2 cellular contexts compared by ENCODE assay signal in genomic region chr19:49458567-49458903, GRCh38.
TF ChIP-seq lines count a peak whose summit lies in the region.

No MANE protein-coding gene starts in this region.

TF ChIP-seq in GM12878, 131 proteins besides CTCF, POLR2A, EP300 and RAD21 (continues in another document):
- peak; percentile 48 for TF ChIP-seq PBX3 (IDR thresholded peaks at IDR 0.05; ENCODE audit: insufficient replicate concordance, low read depth, low read length)
- no peak for TF ChIP-seq CHD2 (IDR thresholded peaks at IDR 0.05; ENCODE audit: borderline replicate concordance, low read depth, low read length)
- no peak for TF ChIP-seq BHLHE40 (IDR thresholded peaks at IDR 0.05; ENCODE audit: borderline replicate concordance in 1 of 2, low read depth in 2 of 2, low read length in 1 of 2)
- TF ChIP-seq, protein P1, sequence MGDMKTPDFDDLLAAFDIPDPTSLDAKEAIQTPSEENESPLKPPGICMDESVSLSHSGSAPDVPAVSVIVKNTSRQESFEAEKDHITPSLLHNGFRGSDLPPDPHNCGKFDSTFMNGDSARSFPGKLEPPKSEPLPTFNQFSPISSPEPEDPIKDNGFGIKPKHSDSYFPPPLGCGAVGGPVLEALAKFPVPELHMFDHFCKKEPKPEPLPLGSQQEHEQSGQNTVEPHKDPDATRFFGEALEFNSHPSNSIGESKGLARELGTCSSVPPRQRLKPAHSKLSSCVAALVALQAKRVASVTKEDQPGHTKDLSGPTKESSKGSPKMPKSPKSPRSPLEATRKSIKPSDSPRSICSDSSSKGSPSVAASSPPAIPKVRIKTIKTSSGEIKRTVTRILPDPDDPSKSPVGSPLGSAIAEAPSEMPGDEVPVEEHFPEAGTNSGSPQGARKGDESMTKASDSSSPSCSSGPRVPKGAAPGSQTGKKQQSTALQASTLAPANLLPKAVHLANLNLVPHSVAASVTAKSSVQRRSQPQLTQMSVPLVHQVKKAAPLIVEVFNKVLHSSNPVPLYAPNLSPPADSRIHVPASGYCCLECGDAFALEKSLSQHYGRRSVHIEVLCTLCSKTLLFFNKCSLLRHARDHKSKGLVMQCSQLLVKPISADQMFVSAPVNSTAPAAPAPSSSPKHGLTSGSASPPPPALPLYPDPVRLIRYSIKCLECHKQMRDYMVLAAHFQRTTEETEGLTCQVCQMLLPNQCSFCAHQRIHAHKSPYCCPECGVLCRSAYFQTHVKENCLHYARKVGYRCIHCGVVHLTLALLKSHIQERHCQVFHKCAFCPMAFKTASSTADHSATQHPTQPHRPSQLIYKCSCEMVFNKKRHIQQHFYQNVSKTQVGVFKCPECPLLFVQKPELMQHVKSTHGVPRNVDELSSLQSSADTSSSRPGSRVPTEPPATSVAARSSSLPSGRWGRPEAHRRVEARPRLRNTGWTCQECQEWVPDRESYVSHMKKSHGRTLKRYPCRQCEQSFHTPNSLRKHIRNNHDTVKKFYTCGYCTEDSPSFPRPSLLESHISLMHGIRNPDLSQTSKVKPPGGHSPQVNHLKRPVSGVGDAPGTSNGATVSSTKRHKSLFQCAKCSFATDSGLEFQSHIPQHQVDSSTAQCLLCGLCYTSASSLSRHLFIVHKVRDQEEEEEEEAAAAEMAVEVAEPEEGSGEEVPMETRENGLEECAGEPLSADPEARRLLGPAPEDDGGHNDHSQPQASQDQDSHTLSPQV (IDR thresholded peaks at IDR 0.05), result no peak
- no peak for TF ChIP-seq MXI1 (IDR thresholded peaks at IDR 0.05; ENCODE audit: low read depth, low read length)
- peak; percentile 36; the same call in 1 of the 2 replicates for TF ChIP-seq HCFC1 (IDR thresholded peaks at IDR 0.05; ENCODE audit: low read length)
- TF ChIP-seq STAT1 (conservative IDR thresholded peaks at IDR 0.05), result no peak
- TF ChIP-seq SIX5 (IDR thresholded peaks at IDR 0.05; ENCODE audit: low read depth, low read length, severe bottlenecking), result peak; percentile 9
- peak; percentile 81 for TF ChIP-seq GABPA (IDR thresholded peaks at IDR 0.05; ENCODE audit: low read depth)
- no peak for TF ChIP-seq BRCA1 (IDR thresholded peaks at IDR 0.05; ENCODE audit: low read depth, low read length)
- no peak for TF ChIP-seq SMAD1 (IDR thresholded peaks at IDR 0.05; ENCODE audit: low read depth, partially characterized antibody)
- TF ChIP-seq, protein P2, sequence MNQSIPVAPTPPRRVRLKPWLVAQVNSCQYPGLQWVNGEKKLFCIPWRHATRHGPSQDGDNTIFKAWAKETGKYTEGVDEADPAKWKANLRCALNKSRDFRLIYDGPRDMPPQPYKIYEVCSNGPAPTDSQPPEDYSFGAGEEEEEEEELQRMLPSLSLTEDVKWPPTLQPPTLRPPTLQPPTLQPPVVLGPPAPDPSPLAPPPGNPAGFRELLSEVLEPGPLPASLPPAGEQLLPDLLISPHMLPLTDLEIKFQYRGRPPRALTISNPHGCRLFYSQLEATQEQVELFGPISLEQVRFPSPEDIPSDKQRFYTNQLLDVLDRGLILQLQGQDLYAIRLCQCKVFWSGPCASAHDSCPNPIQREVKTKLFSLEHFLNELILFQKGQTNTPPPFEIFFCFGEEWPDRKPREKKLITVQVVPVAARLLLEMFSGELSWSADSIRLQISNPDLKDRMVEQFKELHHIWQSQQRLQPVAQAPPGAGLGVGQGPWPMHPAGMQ (IDR thresholded peaks at IDR 0.05; ENCODE audit: borderline replicate concordance), result no peak
- peak; percentile 34; the same call in 1 of the 2 replicates for TF ChIP-seq YY1 (IDR thresholded peaks at IDR 0.05; ENCODE audit: low read depth, low read length)
- TF ChIP-seq HDAC2 (IDR thresholded peaks at IDR 0.05), result no peak
- TF ChIP-seq, protein P3, sequence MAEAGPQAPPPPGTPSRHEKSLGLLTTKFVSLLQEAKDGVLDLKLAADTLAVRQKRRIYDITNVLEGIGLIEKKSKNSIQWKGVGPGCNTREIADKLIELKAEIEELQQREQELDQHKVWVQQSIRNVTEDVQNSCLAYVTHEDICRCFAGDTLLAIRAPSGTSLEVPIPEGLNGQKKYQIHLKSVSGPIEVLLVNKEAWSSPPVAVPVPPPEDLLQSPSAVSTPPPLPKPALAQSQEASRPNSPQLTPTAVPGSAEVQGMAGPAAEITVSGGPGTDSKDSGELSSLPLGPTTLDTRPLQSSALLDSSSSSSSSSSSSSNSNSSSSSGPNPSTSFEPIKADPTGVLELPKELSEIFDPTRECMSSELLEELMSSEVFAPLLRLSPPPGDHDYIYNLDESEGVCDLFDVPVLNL (IDR thresholded peaks at IDR 0.05; ENCODE audit: low read depth, low read length), result no peak
- no peak for TF ChIP-seq ZBED1 (IDR thresholded peaks at IDR 0.05; ENCODE audit: borderline replicate concordance)

TF ChIP-seq in WTC11, 78 proteins besides CTCF, POLR2A, EP300 and RAD21:
- TF ChIP-seq, protein P4, sequence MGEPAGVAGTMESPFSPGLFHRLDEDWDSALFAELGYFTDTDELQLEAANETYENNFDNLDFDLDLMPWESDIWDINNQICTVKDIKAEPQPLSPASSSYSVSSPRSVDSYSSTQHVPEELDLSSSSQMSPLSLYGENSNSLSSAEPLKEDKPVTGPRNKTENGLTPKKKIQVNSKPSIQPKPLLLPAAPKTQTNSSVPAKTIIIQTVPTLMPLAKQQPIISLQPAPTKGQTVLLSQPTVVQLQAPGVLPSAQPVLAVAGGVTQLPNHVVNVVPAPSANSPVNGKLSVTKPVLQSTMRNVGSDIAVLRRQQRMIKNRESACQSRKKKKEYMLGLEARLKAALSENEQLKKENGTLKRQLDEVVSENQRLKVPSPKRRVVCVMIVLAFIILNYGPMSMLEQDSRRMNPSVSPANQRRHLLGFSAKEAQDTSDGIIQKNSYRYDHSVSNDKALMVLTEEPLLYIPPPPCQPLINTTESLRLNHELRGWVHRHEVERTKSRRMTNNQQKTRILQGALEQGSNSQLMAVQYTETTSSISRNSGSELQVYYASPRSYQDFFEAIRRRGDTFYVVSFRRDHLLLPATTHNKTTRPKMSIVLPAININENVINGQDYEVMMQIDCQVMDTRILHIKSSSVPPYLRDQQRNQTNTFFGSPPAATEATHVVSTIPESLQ (CRISPR knock-in tag; IDR thresholded peaks at IDR 0.05), result no peak
